Comparison of ENCODE assay signal across 34 cellular contexts in the genomic region with DNA sequence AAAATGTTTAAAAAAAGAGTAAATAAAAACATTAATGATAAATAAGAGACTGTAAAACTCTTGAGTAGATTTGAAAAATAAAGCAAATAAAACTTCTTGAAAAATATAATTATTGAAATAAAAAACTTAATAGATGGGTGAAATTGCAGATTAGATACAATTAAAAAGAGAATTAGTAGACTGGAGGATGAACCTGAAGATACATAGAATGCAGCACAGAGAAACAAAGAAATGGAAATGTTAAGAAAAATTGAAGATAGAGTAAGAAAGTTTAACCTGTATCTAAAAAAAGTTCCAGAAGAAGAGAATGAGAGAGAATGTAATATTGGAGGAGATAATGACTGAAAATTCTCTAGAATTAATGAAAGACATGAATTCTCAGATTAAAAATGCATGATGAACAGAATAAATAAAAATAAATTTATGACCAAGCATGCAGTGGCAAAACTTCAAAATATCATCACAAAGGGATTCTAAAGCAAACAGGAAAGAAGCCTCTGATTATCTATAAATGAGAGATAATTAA.
"Had no signal": no experiment of that assay in that cellular context is flagged by ENCODE, and none has a peak within 500 bp of the region (broad histone marks: within the 10 kb centered on the region; RNA-seq: fewer than 3 reads in every experiment).

No MANE protein-coding gene starts in this region.

- DNase-seq: activated effector memory CD4-positive, alpha-beta T cell treated with anti-CD3 and anti-CD28 coated beads, Interleukin-2, amount 50 U/mL, for 16 hours; activated effector memory CD4-positive, alpha-beta T cell treated with Interleukin-2 at 50 U/mL for 16 hours; activated gamma-delta T cell; activated gamma-delta T cell treated with Interleukin-2 at 50 U/mL for 16 hours; activated naive CD4-positive, alpha-beta T cell; activated naive CD4-positive, alpha-beta T cell treated with anti-CD3 and anti-CD28 coated beads for 36 hours; activated naive CD4-positive, alpha-beta T cell treated with anti-CD3 and anti-CD28 coated beads, Interleukin-2, amount 10 ng/mL, durations not matched to agents 7 days and 5 days; activated naive CD4-positive, alpha-beta T cell treated with anti-CD3 and anti-CD28 coated beads, Interleukin-2, amount 50 U/mL, for 16 hours; activated naive CD4-positive, alpha-beta T cell treated with Interleukin-2 at 50 U/mL for 16 hours; activated naive CD8-positive, alpha-beta T cell treated with anti-CD3 and anti-CD28 coated beads for 36 hours; activated naive CD8-positive, alpha-beta T cell treated with anti-CD3 and anti-CD28 coated beads, Interleukin-2, amount 10 ng/mL, durations not matched to agents 7 days and 5 days; activated naive CD8-positive, alpha-beta T cell treated with anti-CD3 and anti-CD28 coated beads, Interleukin-2, amount 50 U/mL, for 24 hours; activated T-cell treated with anti-CD3 and anti-CD28 coated beads, Interleukin-2, amount 50 U/mL, for 1 hour; activated T-cell treated with anti-CD3 and anti-CD28 coated beads, Interleukin-2, amount 50 U/mL, for 24 hours; activated T-cell treated with anti-CD3 and anti-CD28 coated beads, Interleukin-2, amount 50 U/mL, for 4 hours; activated T-cell treated with anti-CD3 and anti-CD28 coated beads, Interleukin-2, amount 50 U/mL, for 48 hours; activated T-cell treated with anti-CD3 and anti-CD28 coated beads, Interleukin-2, amount 50 U/mL, for 72 hours; adrenal gland; amniotic stem cell; amygdala; anterior cingulate cortex; aorta; body of pancreas; brain microvascular endothelial cell; caudate nucleus; central memory CD4-positive, alpha-beta T cell; cerebellar nuclear complex had no signal

- H3K4me3 ChIP-seq: adrenal gland, ascending aorta, body of pancreas, breast epithelium, cardiac muscle cell had no signal

- H3K27me3 ChIP-seq: ascending aorta, body of pancreas, brain microvascular endothelial cell, breast epithelium, cardiac muscle cell had no signal

- H3K9me3 ChIP-seq: body of pancreas had no signal

- H3K4me1 ChIP-seq: adrenal gland, ascending aorta, body of pancreas, breast epithelium had no signal

- ATAC-seq: activated naive CD4-positive, alpha-beta T cell treated with anti-CD3 and anti-CD28 coated beads, Interleukin-2, amount 50 U/mL, for 72 hours; activated naive CD8-positive, alpha-beta T cell treated with anti-CD3 and anti-CD28 coated beads, Interleukin-2, amount 50 U/mL, for 24 hours; activated T-cell treated with anti-CD3 and anti-CD28 coated beads, Interleukin-2, amount 50 U/mL, for 4 hours; activated T-cell treated with anti-CD3 and anti-CD28 coated beads, Interleukin-2, amount 50 U/mL, for 72 hours; activated T-helper 17 cell treated with anti-CD3 and anti-CD28 coated beads, Interleukin-2, amount 50 U/mL, for 72 hours; body of pancreas had no signal

- H3K27ac ChIP-seq: adrenal gland, ascending aorta, body of pancreas, brain microvascular endothelial cell, breast epithelium, cardiac muscle cell had no signal

- FAIRE-seq: astrocyte, bronchial epithelial cell had no signal

- H3K36me3 ChIP-seq: adrenal gland, ascending aorta, brain microvascular endothelial cell, breast epithelium, cardiac muscle cell had no signal
